ENCODE assay signal across 8 cellular contexts in genomic region chr10:12911795-12912194, GRCh38.
"Had no signal": no experiment of that assay in that cellular context is flagged by ENCODE, and none has a peak within 500 bp of the region (broad histone marks: within the 10 kb centered on the region; RNA-seq: fewer than 3 reads in every experiment).

No MANE protein-coding gene starts in this region.

- ATAC-seq: GM12878 had no signal

- H3K4me3 ChIP-seq: GM12878 had no signal

- DNase-seq: GDM1, GF-D8 had no signal

- FAIRE-seq: G401.6, GM12878, GM12891, GM12892, GM18507, GM19239 had no signal
